9 cellular contexts compared by ENCODE assay signal in the genomic region with DNA sequence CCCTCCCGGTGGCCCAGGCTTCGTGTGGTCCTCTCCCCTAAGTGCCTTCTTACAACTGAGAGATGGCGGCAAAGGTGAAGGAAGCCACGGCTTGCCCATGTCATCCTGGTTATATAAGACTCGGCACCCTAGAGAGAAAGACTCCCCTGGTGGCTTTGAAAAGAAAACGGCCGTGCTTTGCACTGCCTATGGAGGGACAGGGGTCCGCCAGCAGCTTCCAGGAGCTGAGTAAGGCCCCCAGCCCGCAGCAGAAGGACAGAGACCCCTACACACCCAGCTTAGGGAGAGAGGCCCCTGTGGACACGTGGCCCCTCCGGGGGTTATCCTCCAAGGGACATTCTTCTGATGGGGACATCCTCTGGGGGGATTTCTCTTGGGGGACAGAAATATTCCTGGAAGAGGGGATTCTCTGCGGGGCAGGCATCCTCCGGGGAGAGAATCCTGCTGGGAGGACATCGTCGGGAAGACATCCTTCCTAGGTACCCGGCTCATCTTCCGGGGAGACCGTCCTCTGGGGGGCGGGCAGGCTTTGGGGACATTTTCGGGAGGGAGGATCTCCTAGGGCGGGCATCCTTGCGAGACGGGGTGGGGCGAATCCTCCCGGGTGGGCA. TPM values are rescaled to one million over a fixed set of nuclear protein-coding genes. Genes with fewer than 3 reads are reported as not detected.
DNase-seq lines count a peak whose midpoint lies in the region; ATAC-seq, FAIRE-seq and TF ChIP-seq lines count a peak whose summit lies in the region.
"Had no signal": no experiment of that assay in that cellular context is flagged by ENCODE, and none has a peak within 500 bp of the region (broad histone marks: within the 10 kb centered on the region; RNA-seq: fewer than 3 reads in every experiment).

No MANE protein-coding gene starts in this region.

- H3K27me3 ChIP-seq in SJSA1 (replicated peaks) = no peaks in the 10 kb centered on the region
- H3K27me3 ChIP-seq in small intestine (ENCODE audit: control insufficient read depth in 2 of 2, insufficient read depth in 2 of 2, low read length in 2 of 2) = no peaks in the 10 kb centered on the region

- CTCF ChIA-PET in activated CD4-positive, alpha-beta T cell treated with anti-CD3 and anti-CD28 coated beads, Interleukin-2, amount 10 ng/mL, durations not matched to agents 7 days and 5 days (lab: Charles Lee) = interaction anchor here (0.9 to 1.5 kb wide), 4 partner anchors 10 to 305 kb away, joined by 3 to 5 read pairs (median 4); no protein-coding TSS in a partner anchor

- WGBS in small intestine, 3 donors = 19 to 21% (median 19%) methylated on average over 24 to 25 of the region's 25 CpGs

- no peak overlapping the region for H3K27ac ChIP-seq in SJSA1
- peak overlapping the region in 1 of 2 donors; percentile 65 for H3K27ac ChIP-seq in small intestine (ENCODE audit: low read depth in 1 of 2, low read length in 1 of 2)

- peak overlapping the region; percentile 85 for H3K4me3 Mint-ChIP-seq in activated CD4-positive, alpha-beta T cell treated with anti-CD3 and anti-CD28 coated beads, Interleukin-2, amount 10 ng/mL, durations not matched to agents 7 days and 5 days

- no peaks in the 10 kb centered on the region for H3K27me3 Mint-ChIP-seq in activated CD4-positive, alpha-beta T cell treated with anti-CD3 and anti-CD28 coated beads, Interleukin-2, amount 10 ng/mL, durations not matched to agents 7 days and 5 days

- ATAC-seq in HG03460 (IDR thresholded peaks at IDR 0.05; ENCODE audit: unreplicated experiment) = no peak
- ATAC-seq in HG03469 (IDR thresholded peaks at IDR 0.05; ENCODE audit: unreplicated experiment) = no peak

- H3K27ac Mint-ChIP-seq in activated CD4-positive, alpha-beta T cell treated with anti-CD3 and anti-CD28 coated beads, Interleukin-2, amount 10 ng/mL, durations not matched to agents 7 days and 5 days = peak overlapping the region; percentile 95

- H3K9me3 Mint-ChIP-seq in activated CD4-positive, alpha-beta T cell treated with anti-CD3 and anti-CD28 coated beads, Interleukin-2, amount 10 ng/mL, durations not matched to agents 7 days and 5 days = no peaks in the 10 kb centered on the region

- no peak for FAIRE-seq in small intestine (lab: Jason Lieb, UNC)
- FAIRE-seq: GM18507 had no signal

- DNase-seq in activated CD4-positive, alpha-beta T cell treated with anti-CD3 and anti-CD28 coated beads, Interleukin-2, amount 10 ng/mL, durations not matched to agents 7 days and 5 days = peak; percentile 22
- DNase-seq in activated CD4-positive, alpha-beta T cell treated with anti-CD3 and anti-CD28 coated beads for 4 hours = no peak
- no peak for DNase-seq in SJSA1 (ENCODE audit: low read depth in 1 of 2, low spot score in 2 of 2)
- DNase-seq in fibroblast of pulmonary artery (ENCODE audit: low read depth) = no peak
- no peak for DNase-seq in small intestine
- no peak for DNase-seq in retina

- no peak for TF ChIP-seq CTCF in fibroblast of pulmonary artery (IDR thresholded peaks at IDR 0.05; ENCODE audit: low read length, missing control alignments)

- H3K36me3 Mint-ChIP-seq in activated CD4-positive, alpha-beta T cell treated with anti-CD3 and anti-CD28 coated beads, Interleukin-2, amount 10 ng/mL, durations not matched to agents 7 days and 5 days (ENCODE audit: low read depth) = peaks cover 21% of the 10 kb centered on the region

- H3K9me3 ChIP-seq in SJSA1 (replicated peaks) (no peaks in the 10 kb centered on the region), small intestine (ENCODE audit: control insufficient read depth, low read depth) (no peaks in the 10 kb centered on the region)

- H3K4me1 ChIP-seq in SJSA1 (replicated peaks) (peaks cover 13% of the 10 kb centered on the region), small intestine (ENCODE audit: control insufficient read depth in 2 of 2, insufficient read depth in 1 of 2, low read depth in 1 of 2, low read length in 1 of 2) (peaks cover 0 to 6% of the 10 kb centered on the region in 2 donors)

- H3K4me1 Mint-ChIP-seq in activated CD4-positive, alpha-beta T cell treated with anti-CD3 and anti-CD28 coated beads, Interleukin-2, amount 10 ng/mL, durations not matched to agents 7 days and 5 days = peaks cover 37% of the 10 kb centered on the region

- H3K36me3 ChIP-seq in SJSA1 = peaks cover 68% of the 10 kb centered on the region
- peaks cover 13 to 17% of the 10 kb centered on the region in 2 donors for H3K36me3 ChIP-seq in small intestine (ENCODE audit: control insufficient read depth in 2 of 2, insufficient read depth in 2 of 2, low read length in 2 of 2)

- POLR2A ChIA-PET in activated CD4-positive, alpha-beta T cell treated with anti-CD3 and anti-CD28 coated beads, Interleukin-2, amount 10 ng/mL, durations not matched to agents 7 days and 5 days (lab: Charles Lee) = no interaction called here

- H3K4me3 ChIP-seq in SJSA1 (peak overlapping the region; percentile 99), fibroblast of pulmonary artery (replicated peaks; ENCODE audit: low read depth, low read length) (peak overlapping the region; percentile 72), small intestine (ENCODE audit: low read depth in 1 of 2, low read length in 2 of 2) (peak overlapping the region; percentile 95)

RNA-seq across cellular contexts. Expression of a gene that starts 0.5 kb away (rescaled TPM):
- 10 to 100 TPM; 82.4 to 84.9 TPM for total RNA-seq in activated CD4-positive, alpha-beta T cell treated with anti-CD3 and anti-CD28 coated beads, Interleukin-2, amount 10 ng/mL, durations not matched to agents 7 days and 5 days
- total RNA-seq in SJSA1 (2014; rRNA removed; shearing (Covaris generic)) = 59.2 and 73.3 TPM in 2 replicates
- 10 to 100 TPM; 46.6 to 88.3 (median 85.9) TPM for polyA plus RNA-seq in small intestine

RNA-seq across cellular contexts. Expression of a gene that starts 7.9 kb away (rescaled TPM):
- 10 to 100 TPM; 14.4 to 14.5 TPM for total RNA-seq in activated CD4-positive, alpha-beta T cell treated with anti-CD3 and anti-CD28 coated beads, Interleukin-2, amount 10 ng/mL, durations not matched to agents 7 days and 5 days
- 28.2 and 33.2 TPM in 2 replicates for total RNA-seq in SJSA1 (2014; rRNA removed; shearing (Covaris generic))
- polyA plus RNA-seq in small intestine = 10 to 100 TPM; 13.2 to 17.0 (median 13.5) TPM

RNA-seq across cellular contexts. Expression of a gene that starts 12.7 kb away (rescaled TPM):
- total RNA-seq in activated CD4-positive, alpha-beta T cell treated with anti-CD3 and anti-CD28 coated beads, Interleukin-2, amount 10 ng/mL, durations not matched to agents 7 days and 5 days = not detected
- total RNA-seq in SJSA1 (2014; rRNA removed; shearing (Covaris generic)) = not detected in 2 replicates
- 10 to 100 TPM in 1 of 3 donors, 1 to 10 TPM in 2; 5.1 to 12.7 (median 6.7) TPM for polyA plus RNA-seq in small intestine

RNA-seq across cellular contexts. Expression of a gene that starts 57.5 kb away (rescaled TPM):
- total RNA-seq in activated CD4-positive, alpha-beta T cell treated with anti-CD3 and anti-CD28 coated beads, Interleukin-2, amount 10 ng/mL, durations not matched to agents 7 days and 5 days = 1 to 10 TPM; 7.9 to 8.4 TPM
- 6.3 and 12.8 TPM in 2 replicates for total RNA-seq in SJSA1 (2014; rRNA removed; shearing (Covaris generic))
- 1 to 10 TPM; 4.5 to 5.7 (median 4.7) TPM for polyA plus RNA-seq in small intestine
